26 cellular contexts compared by ENCODE assay signal in genomic region chr19:29031216-29031615, GRCh38.
"Had no signal": no experiment of that assay in that cellular context is flagged by ENCODE, and none has a peak within 500 bp of the region (broad histone marks: within the 10 kb centered on the region; RNA-seq: fewer than 3 reads in every experiment).

No MANE protein-coding gene starts in this region.

- DNase-seq: Kasumi-1, MV-4-11, NCI-H1048, NCI-H1105, NCI-H1417, NCI-H1436 treated with DMSO at 0.1 percent for 48 hours, NCI-H1694, NCI-H187 treated with DMSO at 0.1 percent for 48 hours, NCI-H2029 treated with DMSO at 0.1 percent for 48 hours, NCI-H2227 treated with DMSO at 0.1 percent for 48 hours, NCI-H446, NCI-H510A, NCI-H524 treated with DMSO at 0.1 percent for 48 hours, NCI-H69, NCI-H774, Right ventricle myocardium superior, RPMI8226, SIG-M5, SK-N-SH, SW 1271 had no signal

- H3K36me3 Mint-ChIP-seq: IgD-negative memory B cell had no signal

- H3K9ac ChIP-seq: KMS-11, SK-N-SH had no signal

- H3K9me3 ChIP-seq: SK-N-SH had no signal

- FAIRE-seq: HTR-8/SVneo, K562, RCC 7860 had no signal

- H3K27me3 Mint-ChIP-seq: IgD-negative memory B cell had no signal

- H3K4me3 ChIP-seq: K562 had no signal

- H3K27ac ChIP-seq: HL-60, KMS-11 had no signal

- H3K4me1 Mint-ChIP-seq: IgD-negative memory B cell had no signal

- H3K4me2 ChIP-seq: KMS-11, SK-N-SH had no signal

- H3K27ac Mint-ChIP-seq: IgD-negative memory B cell had no signal
